11 cellular contexts compared by ENCODE assay signal in the genomic region with DNA sequence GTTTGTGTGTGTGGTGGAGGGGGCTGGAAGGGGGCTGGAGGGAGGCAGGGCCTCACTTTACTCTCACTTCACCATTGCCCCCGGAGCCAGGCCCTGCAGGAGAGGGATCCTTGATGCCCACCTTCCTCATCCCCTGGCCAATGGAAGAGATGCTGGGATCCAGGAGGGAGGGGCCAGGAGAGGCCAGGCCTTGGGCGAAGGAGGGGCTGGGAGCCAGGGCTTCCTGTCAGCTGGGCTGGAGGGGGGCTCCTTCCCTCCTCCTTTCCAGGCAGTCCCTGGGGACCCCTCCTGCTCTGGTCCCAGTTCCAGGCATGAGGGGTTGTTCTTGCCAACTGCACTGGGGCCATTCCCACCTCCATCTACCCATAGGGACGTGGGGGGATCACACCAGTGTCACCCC. TPM values are rescaled to one million over a fixed set of nuclear protein-coding genes. Genes with fewer than 3 reads are reported as not detected.
DNase-seq lines count a peak whose midpoint lies in the region; ATAC-seq, FAIRE-seq and TF ChIP-seq lines count a peak whose summit lies in the region.
"Had no signal": no experiment of that assay in that cellular context is flagged by ENCODE, and none has a peak within 500 bp of the region (broad histone marks: within the 10 kb centered on the region; RNA-seq: fewer than 3 reads in every experiment).

No MANE protein-coding gene starts in this region.

- peak; percentile 37 to 73 for DNase-seq in NCI-H524 (lab: John Stamatoyannopoulos, UW)
- DNase-seq in NCI-H524 treated with DMSO at 0.1 percent for 48 hours (lab: John Stamatoyannopoulos, UW), result no peak
- DNase-seq in choroid plexus epithelial cell (ENCODE audit: low read depth), result peak; percentile 45
- no peak for DNase-seq in urothelium cell line (ENCODE audit: low spot score)
- no peak for DNase-seq in NOMO-1 (lab: John Stamatoyannopoulos, UW; ENCODE audit: unreplicated experiment in 2 of 2)
- DNase-seq in NCI-H2107 treated with DMSO at 0.1 percent for 48 hours (lab: John Stamatoyannopoulos, UW; ENCODE audit: unreplicated experiment), result no peak
- DNase-seq: NCI-H1417, SIG-M5 had no signal

- peak overlapping the region; percentile 82 for H3K27ac ChIP-seq in mesodermal cell (ENCODE audit: low read depth, low read length, severe bottlenecking)

- peaks cover 84% of the 10 kb centered on the region for H3K4me1 ChIP-seq in mesodermal cell (ENCODE audit: control insufficient read depth, insufficient read depth, low read length, poor library complexity, severe bottlenecking)

- H3K36me3 ChIP-seq in mesodermal cell (ENCODE audit: control insufficient read depth, insufficient read depth, low read length), result peaks cover 5% of the 10 kb centered on the region

- TF ChIP-seq CTCF in choroid plexus epithelial cell (conservative IDR thresholded peaks at IDR 0.05; ENCODE audit: low read depth, low read length), result no peak

- no peak for ATAC-seq in HG02642 (IDR thresholded peaks at IDR 0.05; ENCODE audit: poor library complexity, unreplicated experiment)

- no peaks in the 10 kb centered on the region for H3K9me3 ChIP-seq in mesodermal cell (ENCODE audit: control insufficient read depth, low read length)
- H3K9me3 ChIP-seq: A549 had no signal

- 67 to 89% methylated on average over 1 of the region's 3 CpGs for WGBS in mesodermal cell (ENCODE audit: insufficient coverage in 2 of 2), 2 experiments

- peak; percentile 35 for FAIRE-seq in urothelium cell line (lab: Jason Lieb, UNC)
- FAIRE-seq: A549 had no signal

- H3K4me3 ChIP-seq in choroid plexus epithelial cell (ENCODE audit: low read depth, low read length) (no peak overlapping the region), mesodermal cell (ENCODE audit: extremely low read depth, insufficient read depth, low read length, poor library complexity, severe bottlenecking) (no peak overlapping the region)
- H3K4me3 ChIP-seq: A549 had no signal

RNA-seq across cellular contexts. Expression of gene AHDC1, which starts 5.7 kb away (rescaled TPM):
- polyA plus RNA-seq in mesodermal cell (2013, experiment 1 of 2), result 44.6 TPM
- 35.0 TPM for polyA plus RNA-seq in mesodermal cell (2013, experiment 2 of 2)

RNA-seq across cellular contexts. Expression of gene FGR, which starts 36.7 kb away (rescaled TPM):
- not detected for polyA plus RNA-seq in mesodermal cell (2013, experiment 1 of 2)
- not detected for polyA plus RNA-seq in mesodermal cell (2013, experiment 2 of 2)
- polyA plus RNA-seq: A549 had no signal

Comparison
In these comparisons a context has a peak if more than half of its experiments do, and no peak if none do; other contexts are left out.
1. DNase-seq: peak in NCI-H524 (2 of 2) and choroid plexus epithelial cell (single experiment); none in NCI-H524 treated with DMSO at 0.1 percent for 48 hours (single experiment), urothelium cell line (single experiment), NOMO-1 (0 of 2) and NCI-H2107 treated with DMSO at 0.1 percent for 48 hours (single experiment).